In the genomic region with DNA sequence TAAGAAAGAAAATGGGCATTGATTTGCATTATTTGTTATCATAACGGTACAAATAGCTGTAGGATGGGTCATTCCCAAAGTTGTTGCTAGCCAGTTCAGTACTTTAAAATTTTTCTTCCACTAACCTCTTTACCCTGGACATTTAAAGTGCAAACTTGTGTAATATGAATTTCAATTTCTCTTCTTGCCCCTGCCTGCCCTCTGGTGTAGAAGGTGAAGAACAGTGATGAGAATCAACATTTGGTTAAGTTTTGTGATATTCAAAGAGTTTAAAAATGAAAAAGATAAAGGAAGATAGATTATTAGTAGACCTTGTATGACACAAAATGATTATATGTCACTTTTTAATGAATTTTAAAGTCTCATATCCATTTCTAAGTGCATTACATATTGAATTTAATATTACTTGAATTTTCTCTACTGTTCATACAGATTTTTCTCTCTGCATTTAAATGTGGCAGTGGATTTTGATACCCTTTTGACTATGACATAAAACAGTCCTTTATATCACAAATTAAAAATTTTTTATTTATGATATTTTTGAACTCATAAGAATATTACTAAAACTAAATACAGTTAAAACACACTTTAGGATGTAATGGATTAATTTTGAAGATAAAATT, we compare ENCODE assay signal across 9 cellular contexts.
A peak's percentile ranks its signal among the peaks of the same experiment; 100 is the strongest.
DNase-seq lines count a peak whose midpoint lies in the region; ATAC-seq and TF ChIP-seq lines count a peak whose summit lies in the region.
"Had no signal": no experiment of that assay in that cellular context is flagged by ENCODE, and none has a peak within 500 bp of the region (broad histone marks: within the 10 kb centered on the region; RNA-seq: fewer than 3 reads in every experiment).

No MANE protein-coding gene starts in this region.

- H3K27me3 ChIP-seq in H9 (ENCODE audit: insufficient read depth, low read length): no peaks in the 10 kb centered on the region
- no peaks in the 10 kb centered on the region for H3K27me3 ChIP-seq in kidney epithelial cell (ENCODE audit: control insufficient read depth, insufficient read depth, low read length)

- no peaks in the 10 kb centered on the region for H3K79me1 ChIP-seq in H9 (ENCODE audit: insufficient read depth, low read depth, low read length, poor library complexity, severe bottlenecking)

- no peaks in the 10 kb centered on the region for H3K79me2 ChIP-seq in H9 (ENCODE audit: insufficient read depth, low read length)

- no peak overlapping the region for H3K4me2 ChIP-seq in H9 (ENCODE audit: insufficient read depth, insufficient read length, low read length)

- no peak overlapping the region for H4K5ac ChIP-seq in H9 (ENCODE audit: insufficient read length, low read depth, low read length)

- H2BK5ac ChIP-seq in H9 (ENCODE audit: insufficient read length, low read length): no peak overlapping the region

- H3K56ac ChIP-seq in H9 (ENCODE audit: insufficient read length, low read depth, low read length): no peak overlapping the region

- WGBS in H9 (ENCODE audit: extremely low coverage, insufficient read length, low lambda C conversion rate): no CpG with 5 or more reads among the region's 1 CpG

- no peak overlapping the region for H3K14ac ChIP-seq in H9 (ENCODE audit: insufficient read depth, low read length)

- H2AK5ac ChIP-seq in H9 (ENCODE audit: insufficient read length, low read length): no peak overlapping the region

- no peak overlapping the region for H3K27ac Mint-ChIP-seq in H9
- H3K27ac Mint-ChIP-seq: activated naive CD8-positive, alpha-beta T cell had no signal

- no peak overlapping the region for H3K9ac ChIP-seq in H9 (ENCODE audit: extremely low read depth, insufficient read length, low read length)

- H3K4ac ChIP-seq in H9 (ENCODE audit: low read depth, low read length): no peak overlapping the region

- no peaks in the 10 kb centered on the region for H3K36me3 Mint-ChIP-seq in H9 (ENCODE audit: insufficient read depth in 1 of 3, low read depth in 3 of 3)
- H3K36me3 Mint-ChIP-seq: activated naive CD8-positive, alpha-beta T cell had no signal

- no peaks in the 10 kb centered on the region for H3K4me1 ChIP-seq in H9 (ENCODE audit: insufficient read depth, low read length)

- ATAC-seq in GM21367 (IDR thresholded peaks at IDR 0.05; ENCODE audit: unreplicated experiment): no peak
- ATAC-seq in HG03442 (IDR thresholded peaks at IDR 0.05; ENCODE audit: unreplicated experiment): no peak

- DNase-seq in AG09309 (ENCODE audit: low read depth) (peak; percentile 31), H9 (no peak), kidney epithelial cell (ENCODE audit: low read depth) (no peak), GM19238 (ENCODE audit: insufficient read length, low spot score) (no peak), NCI-H2107 treated with DMSO at 0.1 percent for 48 hours (lab: John Stamatoyannopoulos, UW; ENCODE audit: unreplicated experiment) (no peak)

- TF ChIP-seq CTCF in AG09309 (IDR thresholded peaks at IDR 0.05; ENCODE audit: control insufficient read depth, insufficient read depth, low read depth, low read length, missing control alignments): peak; percentile 66
- peak; percentile 66 for TF ChIP-seq CTCF in H9 (conservative IDR thresholded peaks at IDR 0.05)
- peak; percentile 81 for TF ChIP-seq CTCF in VCaP (conservative IDR thresholded peaks at IDR 0.05)
- peak; percentile 62 for TF ChIP-seq CTCF in kidney epithelial cell (IDR thresholded peaks at IDR 0.05; ENCODE audit: insufficient read depth, low read length, poor library complexity, severe bottlenecking)

- H2BK15ac ChIP-seq in H9 (ENCODE audit: low read depth, low read length): no peak overlapping the region

- no peak overlapping the region for H4K8ac ChIP-seq in H9 (replicated peaks; ENCODE audit: insufficient read length, low read depth, low read length)

- H4K20me1 ChIP-seq in H9 (ENCODE audit: control insufficient read depth, insufficient read depth, insufficient read length): no peaks in the 10 kb centered on the region

- no peak overlapping the region for H3K4me3 Mint-ChIP-seq in H9
- H3K4me3 Mint-ChIP-seq: activated naive CD8-positive, alpha-beta T cell had no signal

- H3K36me3 ChIP-seq in kidney epithelial cell (ENCODE audit: control insufficient read depth, insufficient read depth, low read length): no peaks in the 10 kb centered on the region

- no peak overlapping the region for H3K23ac ChIP-seq in H9 (ENCODE audit: insufficient read length, low read depth, low read length)

- no peak overlapping the region for H2BK12ac ChIP-seq in H9 (ENCODE audit: insufficient read length, low read depth, low read length)

- H2BK120ac ChIP-seq in H9 (ENCODE audit: low read depth, low read length, poor library complexity, severe bottlenecking): no peak overlapping the region

- H3K4me1 Mint-ChIP-seq in H9: peaks cover 0 to 5% of the 10 kb centered on the region in 2 experiments; a peak in 2 of 4 replicates

- no peak overlapping the region for H3K18ac ChIP-seq in H9 (ENCODE audit: insufficient read length, low read depth, low read length)

- no peak overlapping the region for H3T11ph ChIP-seq in H9 (ENCODE audit: low read length)

- H3K4me3 ChIP-seq in AG09309 (ENCODE audit: control insufficient read depth, low read depth, low read length) (no peak overlapping the region), kidney epithelial cell (ENCODE audit: low read depth, low read length) (no peak overlapping the region)

- H2BK20ac ChIP-seq in H9 (ENCODE audit: low read depth, low read length, poor library complexity, severe bottlenecking): no peak overlapping the region

- H3K27me3 Mint-ChIP-seq in H9 (ENCODE audit: low read depth): no peaks in the 10 kb centered on the region
- H3K27me3 Mint-ChIP-seq: activated naive CD8-positive, alpha-beta T cell had no signal

- H3K23me2 ChIP-seq in H9 (ENCODE audit: insufficient read length, low read depth, low read length, poor library complexity, severe bottlenecking): no peaks in the 10 kb centered on the region

- no peaks in the 10 kb centered on the region for H3K9me3 Mint-ChIP-seq in H9

- H3K27ac ChIP-seq in H9 (ENCODE audit: insufficient read length, low read depth, low read length): no peak overlapping the region
- no peak overlapping the region for H3K27ac ChIP-seq in VCaP

- no peak overlapping the region for H2AFZ ChIP-seq in H9 (ENCODE audit: low read length)

- no peaks in the 10 kb centered on the region for H3K9me3 ChIP-seq in H9 (ENCODE audit: control insufficient read depth, low read depth, low read length)

- no peak overlapping the region for H4K91ac ChIP-seq in H9 (ENCODE audit: insufficient read length, low read depth, low read length)
